1 cellular context compared by ENCODE assay signal in the genomic region with DNA sequence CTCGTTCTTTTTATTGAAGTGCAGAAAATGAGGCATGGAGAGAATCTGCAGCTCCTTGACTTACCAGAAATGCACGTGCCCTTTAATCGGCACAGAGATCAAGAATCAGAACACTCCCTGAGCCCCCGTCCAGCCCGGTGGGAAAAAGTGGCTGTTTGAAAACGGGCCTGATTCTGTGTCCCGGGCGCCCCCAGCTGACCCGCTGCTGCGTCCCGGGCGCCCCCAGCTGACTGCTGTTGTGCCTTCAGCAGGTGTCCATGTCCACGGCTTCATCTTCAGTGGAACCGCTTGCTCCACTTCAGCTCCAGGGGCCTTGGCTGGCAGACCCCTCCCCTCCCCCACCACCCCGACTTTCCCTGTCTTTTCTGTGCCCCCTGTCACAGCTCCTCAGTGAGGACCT.
A peak's percentile ranks its signal among the peaks of the same experiment; 100 is the strongest.
TF ChIP-seq lines count a peak whose summit lies in the region.

No MANE protein-coding gene starts in this region.

TF ChIP-seq in HepG2, 621 proteins besides CTCF, POLR2A, EP300 and RAD21:
- TF ChIP-seq, protein P1, sequence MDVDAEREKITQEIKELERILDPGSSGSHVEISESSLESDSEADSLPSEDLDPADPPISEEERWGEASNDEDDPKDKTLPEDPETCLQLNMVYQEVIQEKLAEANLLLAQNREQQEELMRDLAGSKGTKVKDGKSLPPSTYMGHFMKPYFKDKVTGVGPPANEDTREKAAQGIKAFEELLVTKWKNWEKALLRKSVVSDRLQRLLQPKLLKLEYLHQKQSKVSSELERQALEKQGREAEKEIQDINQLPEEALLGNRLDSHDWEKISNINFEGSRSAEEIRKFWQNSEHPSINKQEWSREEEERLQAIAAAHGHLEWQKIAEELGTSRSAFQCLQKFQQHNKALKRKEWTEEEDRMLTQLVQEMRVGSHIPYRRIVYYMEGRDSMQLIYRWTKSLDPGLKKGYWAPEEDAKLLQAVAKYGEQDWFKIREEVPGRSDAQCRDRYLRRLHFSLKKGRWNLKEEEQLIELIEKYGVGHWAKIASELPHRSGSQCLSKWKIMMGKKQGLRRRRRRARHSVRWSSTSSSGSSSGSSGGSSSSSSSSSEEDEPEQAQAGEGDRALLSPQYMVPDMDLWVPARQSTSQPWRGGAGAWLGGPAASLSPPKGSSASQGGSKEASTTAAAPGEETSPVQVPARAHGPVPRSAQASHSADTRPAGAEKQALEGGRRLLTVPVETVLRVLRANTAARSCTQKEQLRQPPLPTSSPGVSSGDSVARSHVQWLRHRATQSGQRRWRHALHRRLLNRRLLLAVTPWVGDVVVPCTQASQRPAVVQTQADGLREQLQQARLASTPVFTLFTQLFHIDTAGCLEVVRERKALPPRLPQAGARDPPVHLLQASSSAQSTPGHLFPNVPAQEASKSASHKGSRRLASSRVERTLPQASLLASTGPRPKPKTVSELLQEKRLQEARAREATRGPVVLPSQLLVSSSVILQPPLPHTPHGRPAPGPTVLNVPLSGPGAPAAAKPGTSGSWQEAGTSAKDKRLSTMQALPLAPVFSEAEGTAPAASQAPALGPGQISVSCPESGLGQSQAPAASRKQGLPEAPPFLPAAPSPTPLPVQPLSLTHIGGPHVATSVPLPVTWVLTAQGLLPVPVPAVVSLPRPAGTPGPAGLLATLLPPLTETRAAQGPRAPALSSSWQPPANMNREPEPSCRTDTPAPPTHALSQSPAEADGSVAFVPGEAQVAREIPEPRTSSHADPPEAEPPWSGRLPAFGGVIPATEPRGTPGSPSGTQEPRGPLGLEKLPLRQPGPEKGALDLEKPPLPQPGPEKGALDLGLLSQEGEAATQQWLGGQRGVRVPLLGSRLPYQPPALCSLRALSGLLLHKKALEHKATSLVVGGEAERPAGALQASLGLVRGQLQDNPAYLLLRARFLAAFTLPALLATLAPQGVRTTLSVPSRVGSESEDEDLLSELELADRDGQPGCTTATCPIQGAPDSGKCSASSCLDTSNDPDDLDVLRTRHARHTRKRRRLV (CRISPR knock-in tag; IDR thresholded peaks at IDR 0.05) = no peak
- TF ChIP-seq PCBP1 (IDR thresholded peaks at IDR 0.05; ENCODE audit: borderline replicate concordance, low read depth, low read length) (0 out of 2 replicates have a peak, but pooled peaks have one; percentile 36), GATAD1 (CRISPR knock-in tag; IDR thresholded peaks at IDR 0.05) (no peak), RBM22 (optimal IDR thresholded peaks at IDR 0.05; ENCODE audit: low read length) (peak; percentile 21), ZBTB38 (CRISPR knock-in tag; IDR thresholded peaks at IDR 0.05) (peak; percentile 40; the same call in 1 of the 2 replicates), MED13 (CRISPR knock-in tag; IDR thresholded peaks at IDR 0.05) (0 out of 2 replicates have a peak, but pooled peaks have one; percentile 33)
- TF ChIP-seq, protein P2, sequence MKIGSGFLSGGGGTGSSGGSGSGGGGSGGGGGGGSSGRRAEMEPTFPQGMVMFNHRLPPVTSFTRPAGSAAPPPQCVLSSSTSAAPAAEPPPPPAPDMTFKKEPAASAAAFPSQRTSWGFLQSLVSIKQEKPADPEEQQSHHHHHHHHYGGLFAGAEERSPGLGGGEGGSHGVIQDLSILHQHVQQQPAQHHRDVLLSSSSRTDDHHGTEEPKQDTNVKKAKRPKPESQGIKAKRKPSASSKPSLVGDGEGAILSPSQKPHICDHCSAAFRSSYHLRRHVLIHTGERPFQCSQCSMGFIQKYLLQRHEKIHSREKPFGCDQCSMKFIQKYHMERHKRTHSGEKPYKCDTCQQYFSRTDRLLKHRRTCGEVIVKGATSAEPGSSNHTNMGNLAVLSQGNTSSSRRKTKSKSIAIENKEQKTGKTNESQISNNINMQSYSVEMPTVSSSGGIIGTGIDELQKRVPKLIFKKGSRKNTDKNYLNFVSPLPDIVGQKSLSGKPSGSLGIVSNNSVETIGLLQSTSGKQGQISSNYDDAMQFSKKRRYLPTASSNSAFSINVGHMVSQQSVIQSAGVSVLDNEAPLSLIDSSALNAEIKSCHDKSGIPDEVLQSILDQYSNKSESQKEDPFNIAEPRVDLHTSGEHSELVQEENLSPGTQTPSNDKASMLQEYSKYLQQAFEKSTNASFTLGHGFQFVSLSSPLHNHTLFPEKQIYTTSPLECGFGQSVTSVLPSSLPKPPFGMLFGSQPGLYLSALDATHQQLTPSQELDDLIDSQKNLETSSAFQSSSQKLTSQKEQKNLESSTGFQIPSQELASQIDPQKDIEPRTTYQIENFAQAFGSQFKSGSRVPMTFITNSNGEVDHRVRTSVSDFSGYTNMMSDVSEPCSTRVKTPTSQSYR (CRISPR knock-in tag; IDR thresholded peaks at IDR 0.05; ENCODE audit: borderline replicate concordance) = peak; percentile 7; the same call in 1 of the 2 replicates
